9 cellular contexts compared by ENCODE assay signal in the genomic region with DNA sequence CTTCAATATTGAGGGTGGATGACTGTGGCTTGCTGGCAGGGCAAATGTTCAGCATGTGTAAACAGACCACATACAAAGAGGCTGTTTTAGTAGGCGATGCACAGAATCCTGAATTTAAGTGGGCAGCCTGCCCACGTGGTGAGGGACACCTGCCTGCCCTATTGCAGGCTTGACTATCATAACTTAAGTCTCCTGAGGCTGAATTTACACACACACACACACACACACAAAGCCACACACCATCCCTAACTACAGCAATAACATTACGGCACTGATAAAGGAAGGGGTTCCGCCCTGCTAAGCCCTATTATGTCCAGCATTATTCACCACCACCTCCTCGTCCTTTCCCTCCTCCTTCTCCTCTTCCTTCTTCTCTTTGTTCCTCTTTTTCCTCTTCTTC. TPM values are rescaled to one million over a fixed set of nuclear protein-coding genes. Genes with fewer than 3 reads are reported as not detected.
"Had no signal": no experiment of that assay in that cellular context is flagged by ENCODE, and none has a peak within 500 bp of the region (broad histone marks: within the 10 kb centered on the region; RNA-seq: fewer than 3 reads in every experiment).

No MANE protein-coding gene starts in this region.

- H3K4me1 ChIP-seq: adrenal gland, sigmoid colon, stomach had no signal

- H3K9me3 ChIP-seq: adrenal gland, sigmoid colon, stomach, thoracic aorta had no signal

- H3K4me3 ChIP-seq: adrenal gland, sigmoid colon, stomach, thoracic aorta had no signal

- H3K36me3 ChIP-seq: adrenal gland, sigmoid colon, stomach, thoracic aorta had no signal

- H3K27ac ChIP-seq: adrenal gland, sigmoid colon, stomach, thoracic aorta had no signal

- DNase-seq: activated naive CD4-positive, alpha-beta T cell treated with anti-CD3 and anti-CD28 coated beads, Interleukin-2, amount 50 U/mL, for 16 hours; adrenal gland; effector memory CD8-positive, alpha-beta T cell; erythroblast; kidney glomerular epithelial cell; sigmoid colon; stimulated activated CD4-positive, alpha-beta T cell treated with anti-CD3 and anti-CD28 coated beads, Interleukin-4, amount 100 ng/mL, for 1 hour; stomach had no signal

RNA-seq across cellular contexts. Expression of gene SYT2, which starts 15.9 kb away (rescaled TPM):
- polyA plus RNA-seq: stomach had no signal
